In the genomic region with DNA sequence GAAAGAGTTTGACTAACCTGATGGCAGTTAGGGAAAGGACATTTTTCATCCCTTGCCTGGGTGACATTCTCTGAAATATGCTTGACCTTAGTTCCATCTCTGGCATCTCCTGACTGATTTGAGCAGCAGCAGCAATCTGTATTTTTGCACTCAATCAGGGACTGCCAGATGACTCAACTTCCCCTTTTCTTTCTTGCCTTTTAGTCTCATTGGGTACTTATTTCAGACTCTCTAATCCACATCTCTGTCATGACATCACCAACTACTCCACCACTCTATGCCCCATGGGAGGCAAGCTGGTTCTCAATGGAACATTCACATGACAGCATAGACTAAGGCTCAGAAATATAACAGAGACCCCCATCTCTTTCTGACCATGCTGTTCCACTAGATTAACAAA, we compare ENCODE assay signal across 23 cellular contexts.
DNase-seq lines count a peak whose midpoint lies in the region; ATAC-seq, FAIRE-seq and TF ChIP-seq lines count a peak whose summit lies in the region.
"Had no signal": no experiment of that assay in that cellular context is flagged by ENCODE, and none has a peak within 500 bp of the region (broad histone marks: within the 10 kb centered on the region; RNA-seq: fewer than 3 reads in every experiment).

No MANE protein-coding gene starts in this region.

- TF ChIP-seq RAD21 in GM12878 (IDR thresholded peaks at IDR 0.05; ENCODE audit: insufficient read depth, low read depth, low read length): no peak

- SMC1A ChIA-PET in GM12878 (lab: Charles Lee; ENCODE audit: uncharacterized antibody, unreplicated experiment): no interaction called here

- TF ChIP-seq POLR2A in NB4 (IDR thresholded peaks at IDR 0.05; ENCODE audit: extremely low read depth, insufficient read length) (no peak), GM12878 (IDR thresholded peaks at IDR 0.05; ENCODE audit: low read depth, low read length) (no peak), esophagus squamous epithelium (IDR thresholded peaks at IDR 0.05) (no peak)

- no peak for DNase-seq in D721Med (ENCODE audit: insufficient read length, low spot score)
- DNase-seq in KBM-7: peak; percentile 0
- DNase-seq in NB4 (ENCODE audit: low read depth): peak; percentile 6
- no peak for DNase-seq in GM12878 (ENCODE audit: low read depth, low spot score)
- no peak for DNase-seq in NCI-H187 (lab: John Stamatoyannopoulos, UW)
- no peak for DNase-seq in esophagus squamous epithelium (lab: John Stamatoyannopoulos, UW)
- no peak for DNase-seq in epidermal melanocyte (ENCODE audit: insufficient read length, low spot score)
- DNase-seq in SW 1271 (lab: John Stamatoyannopoulos, UW): no peak
- DNase-seq: AML-193; Caco-2; CD4-positive, alpha-beta T cell; DMS153; DMS79; GDM1; H7; HFFc6; IMR-90 had no signal

- RAD21 ChIA-PET in GM12878 (lab: Charles Lee; ENCODE audit: unreplicated experiment): no interaction called here

- H3K27ac ChIP-seq in GM12878 (ENCODE audit: control insufficient read depth, insufficient read depth): no peak overlapping the region
- H3K27ac ChIP-seq in esophagus squamous epithelium: no peak overlapping the region
- H3K27ac ChIP-seq: 22Rv1, A549, C4-2B had no signal

- POLR2A ChIA-PET in GM12878 (lab: Charles Lee): no interaction called here

- CTCF ChIA-PET in GM12878 (lab: Yijun Ruan, JAX): no interaction called here

- no peak overlapping the region for H3K9ac ChIP-seq in GM12878 (ENCODE audit: control insufficient read depth, insufficient read depth, low read length)

- H4K20me1 ChIP-seq in GM12878 (ENCODE audit: control insufficient read depth, insufficient read depth): no peaks in the 10 kb centered on the region

- intact Hi-C loops in GM12878 (cut with micrococcal nuclease; ENCODE audit: unreplicated experiment) (no loop called here), esophagus squamous epithelium (cut with DNase I) (no loop called here)

- FAIRE-seq in D721Med (lab: Jason Lieb, UNC): peak; percentile 85
- FAIRE-seq in GM12878 (lab: Jason Lieb, UNC): no peak
- FAIRE-seq: A549, HTR-8/SVneo had no signal

- H3K36me3 ChIP-seq in GM12878 (ENCODE audit: control insufficient read depth in 2 of 2, insufficient read depth in 2 of 2, low read length in 1 of 2) (no peaks in the 10 kb centered on the region), esophagus squamous epithelium (no peaks in the 10 kb centered on the region)

- H2AFZ ChIP-seq in GM12878 (ENCODE audit: control insufficient read depth, low read depth, low read length): no peak overlapping the region

- H3K4me1 ChIP-seq in GM12878 (ENCODE audit: control insufficient read depth, insufficient read depth, low read length) (no peaks in the 10 kb centered on the region), esophagus squamous epithelium (no peaks in the 10 kb centered on the region)
- H3K4me1 ChIP-seq: A549, Caco-2 had no signal

- H3K4me3 ChIP-seq in NB4 (ENCODE audit: low read depth, low read length) (no peak overlapping the region), GM12878 (no peak overlapping the region), esophagus squamous epithelium (no peak overlapping the region)
- H3K4me3 ChIP-seq: A549, GM23338 had no signal

- H3K79me2 ChIP-seq in GM12878 (ENCODE audit: control insufficient read depth, insufficient read depth, low read length): no peaks in the 10 kb centered on the region

- H3K27me3 ChIP-seq in GM12878 (replicated peaks in 1 of 2; ENCODE audit: control insufficient read depth in 2 of 2, insufficient read depth in 2 of 2, low read length in 1 of 2) (no peaks in the 10 kb centered on the region), esophagus squamous epithelium (no peaks in the 10 kb centered on the region)

- BruUV-seq in GM12878 (replicated peaks; lab: Mats Ljungman, UMichigan): no TSS peak

- H3K9me3 ChIP-seq in GM12878 (replicated peaks; ENCODE audit: control insufficient read depth, insufficient read depth, low read length) (no peaks in the 10 kb centered on the region), esophagus squamous epithelium (no peaks in the 10 kb centered on the region)
- H3K9me3 ChIP-seq: A549, Caco-2 had no signal

- no peak for TF ChIP-seq EP300 in GM12878 (IDR thresholded peaks at IDR 0.05; ENCODE audit: borderline replicate concordance in 1 of 2, control insufficient read depth in 1 of 2, low read depth in 2 of 2, low read length in 2 of 2)

- TF ChIP-seq CTCF in D721Med (IDR thresholded peaks at IDR 0.05; ENCODE audit: insufficient read depth, missing control alignments): no peak
- no peak for TF ChIP-seq CTCF in NB4 (IDR thresholded peaks at IDR 0.05; ENCODE audit: low read depth, low read length)
- no peak for TF ChIP-seq CTCF in GM12878 (IDR thresholded peaks at IDR 0.05 in 2 of 3, conservative IDR thresholded peaks at IDR 0.05 in 1 of 3; ENCODE audit: control insufficient read depth in 2 of 3, extremely low read depth in 1 of 3, insufficient read depth in 1 of 3, low read depth in 3 of 3, low read length in 3 of 3)
- TF ChIP-seq CTCF in esophagus squamous epithelium (IDR thresholded peaks at IDR 0.05): no peak

- in situ Hi-C loops in KBM-7 (cut with MboI; ENCODE audit: low pct_unique_long_range_greater_than_20kb, low sequenced_read_pairs): no loop called here
- in situ Hi-C loops in GM12878 (cut with MboI): no loop called here

- H3K4me2 ChIP-seq in GM12878 (ENCODE audit: control insufficient read depth, insufficient read depth): no peak overlapping the region
- H3K4me2 ChIP-seq: A549, GM23338 had no signal

- ATAC-seq in GM12878: peak; percentile 57
- ATAC-seq: A549, GM23338, HCT116 had no signal

TF ChIP-seq in GM12878, 131 proteins besides CTCF, POLR2A, EP300 and RAD21 (continues in another document):
- TF ChIP-seq DPF2 (IDR thresholded peaks at IDR 0.05) (no peak), STAT1 (conservative IDR thresholded peaks at IDR 0.05) (no peak), NR2F1 (conservative IDR thresholded peaks at IDR 0.05) (no peak), SIX5 (IDR thresholded peaks at IDR 0.05; ENCODE audit: low read depth, low read length, severe bottlenecking) (no peak), YY1 (IDR thresholded peaks at IDR 0.05; ENCODE audit: low read depth, low read length) (no peak)
- TF ChIP-seq, protein P1, sequence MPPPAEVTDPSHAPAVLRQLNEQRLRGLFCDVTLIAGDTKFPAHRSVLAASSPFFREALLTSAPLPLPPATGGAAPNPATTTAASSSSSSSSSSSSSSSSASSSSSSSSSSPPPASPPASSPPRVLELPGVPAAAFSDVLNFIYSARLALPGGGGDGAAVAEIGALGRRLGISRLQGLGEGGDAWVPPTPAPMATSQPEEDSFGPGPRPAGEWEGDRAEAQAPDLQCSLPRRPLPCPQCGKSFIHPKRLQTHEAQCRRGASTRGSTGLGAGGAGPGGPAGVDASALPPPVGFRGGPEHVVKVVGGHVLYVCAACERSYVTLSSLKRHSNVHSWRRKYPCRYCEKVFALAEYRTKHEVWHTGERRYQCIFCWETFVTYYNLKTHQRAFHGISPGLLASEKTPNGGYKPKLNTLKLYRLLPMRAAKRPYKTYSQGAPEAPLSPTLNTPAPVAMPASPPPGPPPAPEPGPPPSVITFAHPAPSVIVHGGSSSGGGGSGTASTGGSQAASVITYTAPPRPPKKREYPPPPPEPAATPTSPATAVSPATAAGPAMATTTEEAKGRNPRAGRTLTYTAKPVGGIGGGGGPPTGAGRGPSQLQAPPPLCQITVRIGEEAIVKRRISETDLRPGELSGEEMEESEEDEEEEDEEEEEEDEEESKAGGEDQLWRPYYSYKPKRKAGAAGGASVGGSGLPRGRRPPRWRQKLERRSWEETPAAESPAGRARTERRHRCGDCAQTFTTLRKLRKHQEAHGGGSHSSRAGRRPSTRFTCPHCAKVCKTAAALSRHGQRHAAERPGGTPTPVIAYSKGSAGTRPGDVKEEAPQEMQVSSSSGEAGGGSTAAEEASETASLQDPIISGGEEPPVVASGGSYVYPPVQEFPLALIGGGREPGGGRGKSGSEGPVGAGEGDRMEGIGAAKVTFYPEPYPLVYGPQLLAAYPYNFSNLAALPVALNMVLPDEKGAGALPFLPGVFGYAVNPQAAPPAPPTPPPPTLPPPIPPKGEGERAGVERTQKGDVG (CRISPR knock-in tag; IDR thresholded peaks at IDR 0.05): no peak
- TF ChIP-seq, protein P2, sequence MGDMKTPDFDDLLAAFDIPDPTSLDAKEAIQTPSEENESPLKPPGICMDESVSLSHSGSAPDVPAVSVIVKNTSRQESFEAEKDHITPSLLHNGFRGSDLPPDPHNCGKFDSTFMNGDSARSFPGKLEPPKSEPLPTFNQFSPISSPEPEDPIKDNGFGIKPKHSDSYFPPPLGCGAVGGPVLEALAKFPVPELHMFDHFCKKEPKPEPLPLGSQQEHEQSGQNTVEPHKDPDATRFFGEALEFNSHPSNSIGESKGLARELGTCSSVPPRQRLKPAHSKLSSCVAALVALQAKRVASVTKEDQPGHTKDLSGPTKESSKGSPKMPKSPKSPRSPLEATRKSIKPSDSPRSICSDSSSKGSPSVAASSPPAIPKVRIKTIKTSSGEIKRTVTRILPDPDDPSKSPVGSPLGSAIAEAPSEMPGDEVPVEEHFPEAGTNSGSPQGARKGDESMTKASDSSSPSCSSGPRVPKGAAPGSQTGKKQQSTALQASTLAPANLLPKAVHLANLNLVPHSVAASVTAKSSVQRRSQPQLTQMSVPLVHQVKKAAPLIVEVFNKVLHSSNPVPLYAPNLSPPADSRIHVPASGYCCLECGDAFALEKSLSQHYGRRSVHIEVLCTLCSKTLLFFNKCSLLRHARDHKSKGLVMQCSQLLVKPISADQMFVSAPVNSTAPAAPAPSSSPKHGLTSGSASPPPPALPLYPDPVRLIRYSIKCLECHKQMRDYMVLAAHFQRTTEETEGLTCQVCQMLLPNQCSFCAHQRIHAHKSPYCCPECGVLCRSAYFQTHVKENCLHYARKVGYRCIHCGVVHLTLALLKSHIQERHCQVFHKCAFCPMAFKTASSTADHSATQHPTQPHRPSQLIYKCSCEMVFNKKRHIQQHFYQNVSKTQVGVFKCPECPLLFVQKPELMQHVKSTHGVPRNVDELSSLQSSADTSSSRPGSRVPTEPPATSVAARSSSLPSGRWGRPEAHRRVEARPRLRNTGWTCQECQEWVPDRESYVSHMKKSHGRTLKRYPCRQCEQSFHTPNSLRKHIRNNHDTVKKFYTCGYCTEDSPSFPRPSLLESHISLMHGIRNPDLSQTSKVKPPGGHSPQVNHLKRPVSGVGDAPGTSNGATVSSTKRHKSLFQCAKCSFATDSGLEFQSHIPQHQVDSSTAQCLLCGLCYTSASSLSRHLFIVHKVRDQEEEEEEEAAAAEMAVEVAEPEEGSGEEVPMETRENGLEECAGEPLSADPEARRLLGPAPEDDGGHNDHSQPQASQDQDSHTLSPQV (IDR thresholded peaks at IDR 0.05): no peak

Comparison
In these comparisons a context has a peak if more than half of its experiments do, and no peak if none do; other contexts are left out.
1. DNase-seq: peak in KBM-7 (single experiment) and NB4 (single experiment); none in D721Med (single experiment), GM12878 (single experiment), NCI-H187 (0 of 2), esophagus squamous epithelium (single experiment), epidermal melanocyte (single experiment) and SW 1271 (0 of 2).